29 cellular contexts compared by ENCODE assay signal in the genomic region with DNA sequence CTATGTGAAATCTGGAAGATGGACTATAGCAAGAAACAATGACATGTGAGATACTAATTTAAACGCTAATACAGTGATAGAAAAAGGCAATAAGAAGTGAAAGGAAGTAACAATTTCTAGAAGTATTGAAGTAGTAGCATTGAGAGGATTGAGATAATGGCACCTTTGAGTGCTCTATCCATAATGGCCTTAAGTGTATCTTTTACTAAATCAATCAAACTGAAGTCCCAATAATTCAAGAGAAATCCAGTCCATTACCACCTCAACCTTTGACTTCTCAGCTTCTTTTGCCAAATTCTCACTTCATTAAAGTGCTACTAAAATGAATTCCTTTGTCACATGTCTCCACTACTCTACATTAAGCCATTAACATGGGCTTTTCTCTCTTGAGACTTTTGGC.
"Had no signal": no experiment of that assay in that cellular context is flagged by ENCODE, and none has a peak within 500 bp of the region (broad histone marks: within the 10 kb centered on the region; RNA-seq: fewer than 3 reads in every experiment).

No MANE protein-coding gene starts in this region.

- H3K36me3 Mint-ChIP-seq: stimulated activated effector memory CD8-positive, alpha-beta T cell treated with anti-CD3 and anti-CD28 coated beads, Interleukin-12 subunit alpha, Interleukin-12 subunit beta, amount 100 ng/mL, for 72 hours; stimulated activated memory B cell treated with anti-CD40 and anti-IgM and Interleukin-4, amounts not matched to agents 10 μg/mL and 1 μg/mL and 100 μg/mL, for 72 hours; stimulated activated naive B cell treated with anti-CD40 and anti-IgM and Interleukin-4, amounts not matched to agents 10 μg/mL and 1 μg/mL and 100 μg/mL, for 72 hours; type B pancreatic cell had no signal

- H3K27me3 ChIP-seq: stomach, suprapubic skin, testis, thyroid gland, tibial artery, tibial nerve, transverse colon, upper lobe of left lung, upper lobe of right lung, uterus, vagina had no signal

- FAIRE-seq: urothelium cell line had no signal

- H3K4me3 ChIP-seq: stomach, suprapubic skin, testis, thoracic aorta, thyroid gland, tibial artery, tibial nerve, transverse colon, upper lobe of left lung, upper lobe of right lung, uterus, vagina had no signal

- H3K4me1 Mint-ChIP-seq: stimulated activated effector memory CD8-positive, alpha-beta T cell treated with anti-CD3 and anti-CD28 coated beads, Interleukin-12 subunit alpha, Interleukin-12 subunit beta, amount 100 ng/mL, for 72 hours; stimulated activated naive B cell treated with anti-CD40 and anti-IgM and Interleukin-4, amounts not matched to agents 10 μg/mL and 1 μg/mL and 100 μg/mL, for 72 hours; stimulated activated naive CD8-positive, alpha-beta T cell treated with anti-CD3 and anti-CD28 coated beads, Interleukin-15, amount 100 ng/mL, for 72 hours had no signal

- H3K27ac ChIP-seq: stomach, suprapubic skin, testis, thoracic aorta, thyroid gland, tibial artery, tibial nerve, transverse colon, upper lobe of left lung, upper lobe of right lung, uterus, vagina had no signal

- H3K36me3 ChIP-seq: stomach, suprapubic skin, thoracic aorta, thyroid gland, tibial artery, tibial nerve, transverse colon, upper lobe of left lung, upper lobe of right lung, uterus, vagina had no signal

- ATAC-seq: stimulated activated effector memory CD8-positive, alpha-beta T cell treated with anti-CD3 and anti-CD28 coated beads, Interleukin-12 subunit alpha, Interleukin-12 subunit beta, amount 100 ng/mL, for 72 hours; stimulated activated memory B cell treated with anti-CD40 and anti-IgM and Interleukin-4, amounts not matched to agents 10 μg/mL and 1 μg/mL and 100 μg/mL, for 72 hours; stimulated activated naive B cell treated with anti-CD40 and anti-IgM and Interleukin-4, amounts not matched to agents 10 μg/mL and 1 μg/mL and 100 μg/mL, for 72 hours; stimulated activated naive CD8-positive, alpha-beta T cell treated with anti-CD3 and anti-CD28 coated beads, Interleukin-15, amount 100 ng/mL, for 72 hours; stimulated activated naive CD8-positive, alpha-beta T cell treated with anti-CD3 and anti-CD28 coated beads, Interleukin-15, Interleukin-2, amounts not matched to agents 100 U/mL and 50 U/mL, for 24 hours; upper lobe of right lung had no signal

- H3K27ac Mint-ChIP-seq: stimulated activated effector memory CD8-positive, alpha-beta T cell treated with anti-CD3 and anti-CD28 coated beads, Interleukin-12 subunit alpha, Interleukin-12 subunit beta, amount 100 ng/mL, for 72 hours; stimulated activated memory B cell treated with anti-CD40 and anti-IgM and Interleukin-4, amounts not matched to agents 10 μg/mL and 1 μg/mL and 100 μg/mL, for 72 hours; stimulated activated naive B cell treated with anti-CD40 and anti-IgM and Interleukin-4, amounts not matched to agents 10 μg/mL and 1 μg/mL and 100 μg/mL, for 72 hours; stimulated activated naive CD8-positive, alpha-beta T cell treated with anti-CD3 and anti-CD28 coated beads, Interleukin-15, Interleukin-2, amounts not matched to agents 100 ng/mL and 50 ng/mL, for 24 hours; type B pancreatic cell had no signal

- H3K9me3 Mint-ChIP-seq: stimulated activated memory B cell treated with anti-CD40 and anti-IgM and Interleukin-4, amounts not matched to agents 10 μg/mL and 1 μg/mL and 100 μg/mL, for 72 hours had no signal

- H3K4me3 Mint-ChIP-seq: stimulated activated effector memory CD8-positive, alpha-beta T cell treated with anti-CD3 and anti-CD28 coated beads, Interleukin-12 subunit alpha, Interleukin-12 subunit beta, amount 100 ng/mL, for 72 hours; stimulated activated memory B cell treated with anti-CD40 and anti-IgM and Interleukin-4, amounts not matched to agents 10 μg/mL and 1 μg/mL and 100 μg/mL, for 72 hours; stimulated activated naive B cell treated with anti-CD40 and anti-IgM and Interleukin-4, amounts not matched to agents 10 μg/mL and 1 μg/mL and 100 μg/mL, for 72 hours; stimulated activated naive CD8-positive, alpha-beta T cell treated with anti-CD3 and anti-CD28 coated beads, Interleukin-15, amount 100 ng/mL, for 72 hours; stimulated activated naive CD8-positive, alpha-beta T cell treated with anti-CD3 and anti-CD28 coated beads, Interleukin-15, Interleukin-2, amounts not matched to agents 100 ng/mL and 50 ng/mL, for 24 hours; type B pancreatic cell had no signal

- H3K4me1 ChIP-seq: stomach, suprapubic skin, testis, thyroid gland, tibial artery, transverse colon, upper lobe of left lung, upper lobe of right lung, uterus, vagina had no signal

- H3K27me3 Mint-ChIP-seq: stimulated activated memory B cell treated with anti-CD40 and anti-IgM and Interleukin-4, amounts not matched to agents 10 μg/mL and 1 μg/mL and 100 μg/mL, for 72 hours; stimulated activated naive B cell treated with anti-CD40 and anti-IgM and Interleukin-4, amounts not matched to agents 10 μg/mL and 1 μg/mL and 100 μg/mL, for 72 hours; stimulated activated naive CD8-positive, alpha-beta T cell treated with anti-CD3 and anti-CD28 coated beads, Interleukin-15, amount 100 ng/mL, for 72 hours; stimulated activated naive CD8-positive, alpha-beta T cell treated with anti-CD3 and anti-CD28 coated beads, Interleukin-15, Interleukin-2, amounts not matched to agents 100 ng/mL and 50 ng/mL, for 24 hours; type B pancreatic cell had no signal

- H3K9me3 ChIP-seq: stomach, suprapubic skin, testis, thoracic aorta, thyroid gland, tibial artery, transverse colon, upper lobe of left lung, upper lobe of right lung, uterus, vagina had no signal

- DNase-seq: stimulated activated CD4-positive, alpha-beta T cell treated with anti-CD3 and anti-CD28 coated beads, Interleukin-2, amount 100 ng/mL, for 48 hours; stimulated activated CD4-positive, alpha-beta T cell treated with anti-CD3 and anti-CD28 coated beads, Interleukin-4, amount 100 ng/mL, for 1 hour; stimulated activated CD4-positive, alpha-beta T cell treated with anti-CD3 and anti-CD28 coated beads, Interleukin-4, amount 100 ng/mL, for 24 hours; stimulated activated CD4-positive, alpha-beta T cell treated with anti-CD3 and anti-CD28 coated beads, Interleukin-4, amount 100 ng/mL, for 4 hours; stimulated activated CD8-positive, alpha-beta memory T cell treated with anti-CD3 and anti-CD28 coated beads, Interleukin-4, amount 100 ng/mL, for 48 hours; stimulated activated naive B cell treated with anti-CD40 and anti-IgM and Interleukin-4, amounts not matched to agents 10 μg/mL and 1 μg/mL and 100 μg/mL, for 72 hours; stimulated activated naive CD4-positive, alpha-beta T cell; stimulated activated naive CD4-positive, alpha-beta T cell treated with Interleukin-2 at 50 U/mL for 16 hours; stimulated activated naive CD8-positive, alpha-beta T cell treated with anti-CD3 and anti-CD28 coated beads, Interleukin-15, amount 100 ng/mL, for 72 hours; stimulated activated naive CD8-positive, alpha-beta T cell treated with anti-CD3 and anti-CD28 coated beads, Interleukin-15, Interleukin-2, amounts not matched to agents 100 U/mL and 50 U/mL, for 24 hours; stomach; substantia nigra; testis; thyroid gland; tibial artery; transverse colon; trophoblast cell; upper lobe of left lung; upper lobe of right lung; uterus had no signal
